In the genomic region with DNA sequence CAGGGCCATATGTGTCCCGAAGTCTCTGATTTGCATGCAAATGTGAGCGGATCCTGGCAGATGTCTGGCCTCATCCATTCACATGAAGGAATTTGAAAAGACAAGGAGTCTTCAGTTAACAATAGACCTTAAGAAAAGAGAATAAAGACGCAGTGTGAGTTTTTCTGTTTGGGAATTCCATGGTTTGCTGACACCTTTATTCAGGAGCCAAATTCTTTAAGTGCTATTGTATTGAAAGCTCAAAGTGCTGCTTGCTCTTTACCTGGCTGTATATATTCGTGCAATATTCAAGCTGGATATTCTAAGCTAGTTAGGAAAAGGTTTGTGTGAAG, we compare ENCODE assay signal across 11 cellular contexts. TPM values are rescaled to one million over a fixed set of nuclear protein-coding genes. Genes with fewer than 3 reads are reported as not detected.
DNase-seq lines count a peak whose midpoint lies in the region; TF ChIP-seq lines count a peak whose summit lies in the region.
"Had no signal": no experiment of that assay in that cellular context is flagged by ENCODE, and none has a peak within 500 bp of the region (broad histone marks: within the 10 kb centered on the region; RNA-seq: fewer than 3 reads in every experiment).

No MANE protein-coding gene starts in this region.

- no peaks in the 10 kb centered on the region for H3K9me3 ChIP-seq in HUES48 (ENCODE audit: control insufficient read depth, insufficient read depth, low read length)
- H3K9me3 ChIP-seq: Caco-2 had no signal

- peak overlapping the region; percentile 74 for H3K4me3 ChIP-seq in HUES48 (ENCODE audit: low read depth, low read length)

- DNase-seq in activated naive CD8-positive, alpha-beta T cell treated with anti-CD3 and anti-CD28 coated beads for 36 hours: no peak
- DNase-seq in iPS-NIHi11 (ENCODE audit: low spot score) (peak; percentile 48), retina (peak; percentile 69), GM13977 (ENCODE audit: low spot score) (no peak), HuH-7 (ENCODE audit: low spot score) (no peak), T-helper 9 cell (no peak)
- DNase-seq: Caco-2, HCEC 1CT, NCI-H1694, T-helper 1 cell had no signal

- peak overlapping the region; percentile 96 for H3K27ac ChIP-seq in HUES48 (ENCODE audit: low read depth, low read length)

- H3K9ac ChIP-seq in HUES48 (ENCODE audit: low read depth, low read length): peak overlapping the region; percentile 90

- no peaks in the 10 kb centered on the region for H3K36me3 Mint-ChIP-seq in activated naive CD8-positive, alpha-beta T cell treated with anti-CD3 and anti-CD28 coated beads for 36 hours

- peak overlapping the region; percentile 83 for H3K4me3 Mint-ChIP-seq in activated naive CD8-positive, alpha-beta T cell treated with anti-CD3 and anti-CD28 coated beads for 36 hours

- no peak overlapping the region for H3K27ac Mint-ChIP-seq in activated naive CD8-positive, alpha-beta T cell treated with anti-CD3 and anti-CD28 coated beads for 36 hours

- no peaks in the 10 kb centered on the region for H3K9me3 Mint-ChIP-seq in activated naive CD8-positive, alpha-beta T cell treated with anti-CD3 and anti-CD28 coated beads for 36 hours

- in situ Hi-C loops in GM13977 (cut with MboI; ENCODE audit: low pct_unique_long_range_greater_than_20kb, low sequenced_read_pairs, unreplicated experiment): no loop called here

- TF ChIP-seq CTCF in GM13977 (IDR thresholded peaks at IDR 0.05; ENCODE audit: extremely low read depth, insufficient read depth, missing control alignments): no peak

- peaks cover 13% of the 10 kb centered on the region for H3K4me1 Mint-ChIP-seq in activated naive CD8-positive, alpha-beta T cell treated with anti-CD3 and anti-CD28 coated beads for 36 hours

- peaks cover 3% of the 10 kb centered on the region for H3K27me3 Mint-ChIP-seq in activated naive CD8-positive, alpha-beta T cell treated with anti-CD3 and anti-CD28 coated beads for 36 hours

- peaks cover 52% of the 10 kb centered on the region for H3K4me1 ChIP-seq in HUES48 (ENCODE audit: control insufficient read depth, insufficient read depth, low read length)
- H3K4me1 ChIP-seq: Caco-2 had no signal

- H3K27me3 ChIP-seq in HUES48 (ENCODE audit: control insufficient read depth, insufficient read depth, low read length): peaks cover 17% of the 10 kb centered on the region

- peaks cover 48% of the 10 kb centered on the region for H3K36me3 ChIP-seq in HUES48 (ENCODE audit: control insufficient read depth, insufficient read depth, low read length)

RNA-seq across cellular contexts. Expression of gene LRRN1, which starts 2.2 kb away (rescaled TPM):
- total RNA-seq in activated naive CD8-positive, alpha-beta T cell treated with anti-CD3 and anti-CD28 coated beads for 36 hours: 1 to 10 TPM; 2.7 to 3.3 TPM

Comparison
In these comparisons a context has a peak if more than half of its experiments do, and no peak if none do; other contexts are left out.
1. DNase-seq: peak in iPS-NIHi11 (single experiment) and retina (single experiment); none in activated naive CD8-positive, alpha-beta T cell treated with anti-CD3 and anti-CD28 coated beads for 36 hours (single experiment), GM13977 (single experiment), HuH-7 (single experiment) and T-helper 9 cell (single experiment).